ENCODE assay signal across 19 cellular contexts in the genomic region with DNA sequence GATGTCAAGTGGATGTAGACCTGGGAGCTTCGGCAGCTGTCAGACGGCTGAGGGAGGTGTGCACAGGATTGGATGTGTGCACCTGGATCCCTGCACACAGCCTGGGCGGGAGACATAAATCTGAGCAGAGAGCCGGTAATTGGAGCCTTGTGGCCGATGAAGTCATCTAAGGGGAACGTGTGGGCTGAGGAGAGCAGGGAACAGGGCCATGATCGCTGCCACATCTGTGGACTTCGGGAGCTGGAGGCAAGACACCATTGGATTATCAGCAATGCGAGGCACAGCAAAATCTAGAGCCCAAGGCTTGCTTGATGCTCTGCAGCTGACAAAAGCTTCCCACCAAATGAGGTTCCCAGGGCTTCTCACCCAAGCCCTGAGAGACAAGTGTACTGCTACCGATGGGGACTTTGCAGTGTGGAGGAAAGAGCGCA.
DNase-seq lines count a peak whose midpoint lies in the region; TF ChIP-seq lines count a peak whose summit lies in the region.
"Had no signal": no experiment of that assay in that cellular context is flagged by ENCODE, and none has a peak within 500 bp of the region (broad histone marks: within the 10 kb centered on the region; RNA-seq: fewer than 3 reads in every experiment).

No MANE protein-coding gene starts in this region.

- no peaks in the 10 kb centered on the region for H3K9me3 ChIP-seq in esophagus squamous epithelium
- H3K9me3 ChIP-seq: SJSA1 had no signal

- TF ChIP-seq POLR2A in esophagus squamous epithelium (IDR thresholded peaks at IDR 0.05), result no peak

- H3K4me1 ChIP-seq in esophagus squamous epithelium, result no peaks in the 10 kb centered on the region
- H3K4me1 ChIP-seq: SJSA1 had no signal

- no peak for TF ChIP-seq CTCF in esophagus squamous epithelium (IDR thresholded peaks at IDR 0.05)

- 82 to 88% methylated on average over 11 of the region's 11 CpGs for WGBS in esophagus squamous epithelium, 2 donors

- H3K4me3 ChIP-seq in esophagus squamous epithelium, result no peak overlapping the region
- H3K4me3 ChIP-seq: SJSA1 had no signal

- H3K27me3 ChIP-seq in esophagus squamous epithelium, result peaks cover 0 to 49% (median 0%) of the 10 kb centered on the region in 4 donors

- peak; percentile 40 for DNase-seq in A172 (ENCODE audit: low spot score)
- peak; percentile 50 for DNase-seq in EL
- DNase-seq in NCI-H2171 treated with DMSO at 0.1 percent for 48 hours (lab: John Stamatoyannopoulos, UW), result peak; percentile 56
- DNase-seq in non-pigmented ciliary epithelial cell (ENCODE audit: low read depth), result peak; percentile 28
- DNase-seq in COLO829 (ENCODE audit: low spot score), result no peak
- DNase-seq in substantia nigra (lab: John Stamatoyannopoulos, UW), result no peak
- DNase-seq in esophagus squamous epithelium (lab: John Stamatoyannopoulos, UW), result no peak
- DNase-seq in nucleus accumbens (lab: John Stamatoyannopoulos, UW), result no peak
- DNase-seq: Calu3; effector memory CD8-positive, alpha-beta T cell; hypothalamus; Karpas-422; kidney glomerular epithelial cell; mesendoderm; NCI-H1105 treated with DMSO at 0.1 percent for 48 hours; NCI-H446; right cardiac atrium; stimulated activated CD4-positive, alpha-beta T cell treated with anti-CD3 and anti-CD28 coated beads, Interleukin-1b, Interleukin-23, amount 100 ng/mL, for 48 hours had no signal

- intact Hi-C loops in esophagus squamous epithelium (cut with DNase I), result no loop called here

- H3K27ac ChIP-seq in substantia nigra (ENCODE audit: low read depth, low read length, poor library complexity, severe bottlenecking) (no peak overlapping the region), esophagus squamous epithelium (no peak overlapping the region)
- H3K27ac ChIP-seq: SJSA1 had no signal

- H3K36me3 ChIP-seq in esophagus squamous epithelium, result no peaks in the 10 kb centered on the region
- H3K36me3 ChIP-seq: SJSA1 had no signal

Comparison
In these comparisons a context has a peak if more than half of its experiments do, and no peak if none do; other contexts are left out.
1. DNase-seq: peak in A172 (single experiment), EL (single experiment), NCI-H2171 treated with DMSO at 0.1 percent for 48 hours (single experiment) and non-pigmented ciliary epithelial cell (single experiment); none in COLO829 (single experiment), substantia nigra (0 of 49), esophagus squamous epithelium (single experiment) and nucleus accumbens (0 of 56).